ENCODE assay signal across 17 cellular contexts in the genomic region with DNA sequence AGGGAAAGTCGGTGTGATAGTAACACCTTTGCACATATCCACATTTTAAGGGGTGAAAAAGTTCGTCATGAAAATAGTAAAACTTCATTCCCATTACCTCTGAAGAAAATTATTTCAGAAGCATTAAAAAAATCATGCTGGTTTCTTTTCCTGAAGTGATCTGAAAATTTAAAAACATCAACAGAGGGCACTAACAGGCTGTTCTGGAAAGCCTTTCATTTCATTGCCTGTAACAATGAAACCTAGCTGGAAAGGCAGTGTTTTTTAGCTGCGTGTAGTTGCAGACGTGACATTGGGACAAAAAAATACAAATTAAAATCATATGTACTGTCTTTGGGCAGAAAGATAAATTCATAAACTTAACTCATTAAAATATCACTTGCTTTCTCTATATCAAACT.
A peak's percentile ranks its signal among the peaks of the same experiment; 100 is the strongest.
DNase-seq lines count a peak whose midpoint lies in the region; ATAC-seq and TF ChIP-seq lines count a peak whose summit lies in the region.
"Had no signal": no experiment of that assay in that cellular context is flagged by ENCODE, and none has a peak within 500 bp of the region (broad histone marks: within the 10 kb centered on the region; RNA-seq: fewer than 3 reads in every experiment).

No MANE protein-coding gene starts in this region.

- H3K4ac ChIP-seq in H9 (ENCODE audit: low read depth, low read length) = no peak overlapping the region

- H3K27me3 Mint-ChIP-seq in H9 (ENCODE audit: low read depth) = no peaks in the 10 kb centered on the region
- H3K27me3 Mint-ChIP-seq: progenitor cell of endocrine pancreas had no signal

- H3K9ac ChIP-seq in H9 (ENCODE audit: extremely low read depth, insufficient read length, low read length) = no peak overlapping the region

- WGBS in H9 (ENCODE audit: extremely low coverage, insufficient read length, low lambda C conversion rate) = no CpG with 5 or more reads among the region's 4 CpGs
- WGBS in hepatocyte (ENCODE audit: low lambda C conversion rate, missing lambda C conversion rate) = 54% methylated on average over 4 of the region's 4 CpGs

- no peak overlapping the region for H2BK20ac ChIP-seq in H9 (ENCODE audit: low read depth, low read length, poor library complexity, severe bottlenecking)

- no peak overlapping the region for H3K14ac ChIP-seq in H9 (ENCODE audit: insufficient read depth, low read length)

- H3K4me3 ChIP-seq in hepatocyte (no peak overlapping the region), upper lobe of right lung (no peak overlapping the region)

- ATAC-seq in upper lobe of right lung (no peak), HG03196 (IDR thresholded peaks at IDR 0.05; ENCODE audit: unreplicated experiment) (no peak)
- ATAC-seq: natural killer cell had no signal

- H3K79me2 ChIP-seq in H9 (ENCODE audit: insufficient read depth, low read length) (no peaks in the 10 kb centered on the region), hepatocyte (no peaks in the 10 kb centered on the region)

- DNase-seq in H9 (no peak), SW480 (ENCODE audit: low spot score) (peak; percentile 32), hepatocyte (ENCODE audit: low spot score) (no peak), upper lobe of right lung (no peak), NCI-H1417 treated with DMSO at 0.1 percent for 48 hours (lab: John Stamatoyannopoulos, UW) (no peak)
- DNase-seq in activated CD8-positive, alpha-beta memory T cell treated with anti-CD3 and anti-CD28 coated beads, Interleukin-2, amount 50 U/mL, for 48 hours = no peak
- DNase-seq: activated CD4-positive, alpha-beta T cell treated with anti-CD3 and anti-CD28 coated beads for 48 hours; activated effector memory CD4-positive, alpha-beta T cell treated with anti-CD3 and anti-CD28 coated beads, Interleukin-2, amount 50 U/mL, for 16 hours; effector CD4-positive, alpha-beta T cell; islet precursor cell; mammary epithelial cell; natural killer cell; NCI-H1930; NCI-H524 treated with DMSO at 0.1 percent for 48 hours had no signal

- H3K4me3 Mint-ChIP-seq in H9 = no peak overlapping the region
- H3K4me3 Mint-ChIP-seq: natural killer cell had no signal

- H3K27me3 ChIP-seq in H9 (ENCODE audit: insufficient read depth, low read length) = no peaks in the 10 kb centered on the region
- H3K27me3 ChIP-seq in hepatocyte = no peaks in the 10 kb centered on the region
- no peaks in the 10 kb centered on the region for H3K27me3 ChIP-seq in upper lobe of right lung

- H3T11ph ChIP-seq in H9 (ENCODE audit: low read length) = no peak overlapping the region

- H2BK15ac ChIP-seq in H9 (ENCODE audit: low read depth, low read length) = no peak overlapping the region

- intact Hi-C loops in upper lobe of right lung (cut with DNase I) = no loop called here

- H3K27ac Mint-ChIP-seq in H9 = no peak overlapping the region
- H3K27ac Mint-ChIP-seq: natural killer cell, progenitor cell of endocrine pancreas had no signal

- H3K27ac ChIP-seq in C4-2B (no peak overlapping the region), H9 (ENCODE audit: insufficient read length, low read depth, low read length) (no peak overlapping the region), hepatocyte (no peak overlapping the region), upper lobe of right lung (no peak overlapping the region)

- no peak overlapping the region for H3K4me2 ChIP-seq in H9 (ENCODE audit: insufficient read depth, insufficient read length, low read length)
- no peak overlapping the region for H3K4me2 ChIP-seq in hepatocyte

- no peak overlapping the region for H2AK5ac ChIP-seq in H9 (ENCODE audit: insufficient read length, low read length)

- no peaks in the 10 kb centered on the region for H3K9me2 ChIP-seq in hepatocyte (replicated peaks; ENCODE audit: insufficient read depth)

- H2BK120ac ChIP-seq in H9 (ENCODE audit: low read depth, low read length, poor library complexity, severe bottlenecking) = no peak overlapping the region

- H3K23ac ChIP-seq in H9 (ENCODE audit: insufficient read length, low read depth, low read length) = no peak overlapping the region

- H4K20me1 ChIP-seq in H9 (ENCODE audit: control insufficient read depth, insufficient read depth, insufficient read length) = no peaks in the 10 kb centered on the region
- no peaks in the 10 kb centered on the region for H4K20me1 ChIP-seq in hepatocyte (ENCODE audit: insufficient read depth, poor library complexity, severe bottlenecking)

- H2BK5ac ChIP-seq in H9 (ENCODE audit: insufficient read length, low read length) = no peak overlapping the region

- no peak overlapping the region for H4K8ac ChIP-seq in H9 (replicated peaks; ENCODE audit: insufficient read length, low read depth, low read length)

- no peaks in the 10 kb centered on the region for H3K36me3 ChIP-seq in hepatocyte (replicated peaks; ENCODE audit: insufficient read depth, low read depth)
- H3K36me3 ChIP-seq in upper lobe of right lung = no peaks in the 10 kb centered on the region

- no peaks in the 10 kb centered on the region for H3K79me1 ChIP-seq in H9 (ENCODE audit: insufficient read depth, low read depth, low read length, poor library complexity, severe bottlenecking)

- H3K4me1 ChIP-seq in H9 (ENCODE audit: insufficient read depth, low read length) = no peaks in the 10 kb centered on the region
- no peaks in the 10 kb centered on the region for H3K4me1 ChIP-seq in hepatocyte (ENCODE audit: insufficient read depth)
- H3K4me1 ChIP-seq in upper lobe of right lung = no peaks in the 10 kb centered on the region

- H3K36me3 Mint-ChIP-seq in H9 (ENCODE audit: insufficient read depth in 1 of 3, low read depth in 3 of 3) = peaks cover 0 to 2% (median 0%) of the 10 kb centered on the region in 3 experiments; a peak in 3 of 7 replicates

- H4K91ac ChIP-seq in H9 (ENCODE audit: insufficient read length, low read depth, low read length) = no peak overlapping the region

- H4K5ac ChIP-seq in H9 (ENCODE audit: insufficient read length, low read depth, low read length) = no peak overlapping the region

- no peak overlapping the region for H3K56ac ChIP-seq in H9 (ENCODE audit: insufficient read length, low read depth, low read length)

- no peak overlapping the region for H2AFZ ChIP-seq in H9 (ENCODE audit: low read length)
- no peak overlapping the region for H2AFZ ChIP-seq in hepatocyte

- peak; percentile 30 for TF ChIP-seq CTCF in C4-2B (conservative IDR thresholded peaks at IDR 0.05)
- peak; percentile 28; the same call in 2 of the 3 replicates for TF ChIP-seq CTCF in H9 (conservative IDR thresholded peaks at IDR 0.05)
- peak; percentile 33 for TF ChIP-seq CTCF in hepatocyte (IDR thresholded peaks at IDR 0.05; ENCODE audit: poor library complexity)
- no peak for TF ChIP-seq CTCF in upper lobe of right lung (IDR thresholded peaks at IDR 0.05)

- H3K18ac ChIP-seq in H9 (ENCODE audit: insufficient read length, low read depth, low read length) = no peak overlapping the region

- 0 out of 4 replicates have a peak, but pooled peaks cover 0 to 3% of the 10 kb centered on the region in 2 experiments for H3K4me1 Mint-ChIP-seq in H9
- H3K4me1 Mint-ChIP-seq: natural killer cell had no signal

- H2BK12ac ChIP-seq in H9 (ENCODE audit: insufficient read length, low read depth, low read length) = no peak overlapping the region

- peaks cover 2 to 4% of the 10 kb centered on the region in 2 experiments; a peak in 2 of 5 replicates for H3K9me3 Mint-ChIP-seq in H9

- H3K9me3 ChIP-seq in H9 (ENCODE audit: control insufficient read depth, low read depth, low read length) (no peaks in the 10 kb centered on the region), hepatocyte (ENCODE audit: low read depth) (no peaks in the 10 kb centered on the region), upper lobe of right lung (no peaks in the 10 kb centered on the region)

- peaks cover 4% of the 10 kb centered on the region for H3K23me2 ChIP-seq in H9 (ENCODE audit: insufficient read length, low read depth, low read length, poor library complexity, severe bottlenecking)
